ENCODE assay signal across 15 cellular contexts in the genomic region with DNA sequence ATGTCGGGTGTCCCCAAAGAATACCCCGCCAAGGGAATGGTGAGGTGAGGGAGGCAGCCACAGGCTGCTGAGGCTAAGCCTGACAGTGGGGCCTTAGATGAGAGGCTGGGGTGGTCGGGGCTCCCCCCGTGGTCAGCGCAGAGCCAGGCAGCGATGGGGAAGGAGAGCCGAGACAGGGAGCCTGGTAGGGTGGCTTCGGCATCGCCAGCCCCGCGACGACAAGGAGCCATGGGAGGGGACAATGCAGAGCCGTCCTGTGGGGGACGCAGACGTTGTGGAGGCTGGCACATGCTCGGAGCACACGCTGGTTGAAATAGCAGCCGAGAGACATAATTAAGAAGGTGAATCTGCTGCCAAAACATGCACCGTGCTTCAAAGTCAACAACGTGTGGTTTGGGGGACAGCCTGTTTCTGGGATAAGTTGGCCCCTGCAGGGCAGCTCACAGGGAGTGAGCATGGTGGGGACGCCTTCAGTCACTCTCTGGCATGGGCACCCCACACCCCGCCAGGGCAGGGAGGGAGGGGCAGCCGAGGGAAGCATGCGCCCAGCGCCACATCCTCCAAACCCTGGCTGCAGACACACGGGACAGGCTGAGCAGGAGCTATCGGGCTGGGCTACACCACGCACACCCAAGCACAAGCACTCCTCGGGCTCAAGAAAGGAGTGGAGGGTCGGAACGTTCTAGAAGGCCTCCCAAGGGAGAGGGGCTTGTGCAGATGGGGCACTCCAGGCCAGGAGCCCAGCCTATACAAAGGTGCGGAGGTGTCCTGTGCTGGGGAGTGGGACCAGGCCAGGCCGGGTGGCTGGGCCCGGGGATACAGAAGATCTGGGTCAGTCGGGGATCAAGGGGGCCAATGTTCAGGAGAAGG.
"Had no signal": no experiment of that assay in that cellular context is flagged by ENCODE, and none has a peak within 500 bp of the region (broad histone marks: within the 10 kb centered on the region; RNA-seq: fewer than 3 reads in every experiment).

No MANE protein-coding gene starts in this region.

- H3K4me3 ChIP-seq: ascending aorta, lung, pancreas, thoracic aorta had no signal

- H3K36me3 Mint-ChIP-seq: mesothelial cell of epicardium, T-cell had no signal

- H3K36me3 ChIP-seq: ascending aorta, pancreas, thoracic aorta had no signal

- H3K27me3 ChIP-seq: ascending aorta, pancreas had no signal

- H3K4me1 Mint-ChIP-seq: mesothelial cell of epicardium, T-cell had no signal

- DNase-seq: activated CD4-positive, alpha-beta T cell treated with anti-CD3 and anti-CD28 coated beads for 1 hour; activated CD4-positive, alpha-beta T cell treated with anti-CD3 and anti-CD28 coated beads, Interleukin-2, amount 50 U/mL, for 4 hours; activated naive CD4-positive, alpha-beta T cell treated with anti-CD3 and anti-CD28 coated beads for 36 hours; activated T-cell treated with anti-CD3 and anti-CD28 coated beads, Interleukin-2, amount 50 U/mL, for 1 hour; foreskin fibroblast; left cardiac atrium; pancreas; stimulated activated CD4-positive, alpha-beta T cell treated with anti-CD3 and anti-CD28 coated beads, Interleukin-1b, Interleukin-23, amount 100 ng/mL, for 48 hours; T-cell; T-helper 9 cell had no signal

- H3K4me3 Mint-ChIP-seq: activated naive CD4-positive, alpha-beta T cell treated with anti-CD3 and anti-CD28 coated beads for 36 hours; mesothelial cell of epicardium; T-cell had no signal

- H3K27ac Mint-ChIP-seq: activated naive CD4-positive, alpha-beta T cell treated with anti-CD3 and anti-CD28 coated beads for 36 hours; activated T-helper 2 cell treated with anti-CD3 and anti-CD28 coated beads, Interferon-gamma antibody, Interleukin-2, Interleukin-4, amounts not matched to agents 10 μg/mL and 5 μg/mL and 100 μg/mL, durations not matched to agents 14 hours and 24 hours and 36 hours; mesothelial cell of epicardium; T-cell had no signal

- H3K27ac ChIP-seq: ascending aorta, pancreas, thoracic aorta had no signal

- ATAC-seq: left cardiac atrium had no signal

- H3K9me3 ChIP-seq: pancreas had no signal

- H3K9me3 Mint-ChIP-seq: activated T-helper 2 cell treated with anti-CD3 and anti-CD28 coated beads, Interferon-gamma antibody, Interleukin-2, Interleukin-4, amounts not matched to agents 10 μg/mL and 5 μg/mL and 100 μg/mL, durations not matched to agents 14 hours and 24 hours and 36 hours had no signal

- H3K4me1 ChIP-seq: ascending aorta, pancreas had no signal
